ENCODE assay signal across 16 cellular contexts in genomic region chr3:126023390-126023789, GRCh38. TPM values are rescaled to one million over a fixed set of nuclear protein-coding genes. Genes with fewer than 3 reads are reported as not detected.
"Had no signal": no experiment of that assay in that cellular context is flagged by ENCODE, and none has a peak within 500 bp of the region (broad histone marks: within the 10 kb centered on the region; RNA-seq: fewer than 3 reads in every experiment).

No MANE protein-coding gene starts in this region.

- H3K4me3 ChIP-seq: heart left ventricle, right atrium auricular region, tibial nerve had no signal

- H3K36me3 ChIP-seq: neutrophil had no signal

- H3K27ac ChIP-seq: heart left ventricle, neutrophil, right atrium auricular region, tibial nerve had no signal

- H3K9me3 ChIP-seq: neutrophil had no signal

- H3K27me3 ChIP-seq: heart left ventricle, neutrophil, right atrium auricular region, tibial nerve had no signal

- ATAC-seq: activated CD4-positive, alpha-beta T cell treated with anti-CD3 and anti-CD28 coated beads for 36 hours; activated CD8-positive, alpha-beta T cell treated with anti-CD3 and anti-CD28 coated beads, Interleukin-2, amount 10 ng/mL, durations not matched to agents 7 days and 5 days; heart left ventricle; T-cell had no signal

- H3K4me1 ChIP-seq: heart left ventricle, right atrium auricular region, tibial nerve had no signal

- DNase-seq: activated CD4-positive, alpha-beta T cell treated with anti-CD3 and anti-CD28 coated beads for 36 hours; activated CD8-positive, alpha-beta T cell treated with anti-CD3 and anti-CD28 coated beads, Interleukin-2, amount 10 ng/mL, durations not matched to agents 7 days and 5 days; activated naive CD4-positive, alpha-beta T cell treated with Interleukin-2 at 50 U/mL for 16 hours; foreskin melanocyte; heart left ventricle; posterior cingulate gyrus; small intestine; T-cell; T1000 had no signal

RNA-seq across cellular contexts. Expression of gene ROPN1B, which starts 54.4 kb away (rescaled TPM):
- total RNA-seq: activated CD4-positive, alpha-beta T cell treated with anti-CD3 and anti-CD28 coated beads for 36 hours; activated CD8-positive, alpha-beta T cell treated with anti-CD3 and anti-CD28 coated beads, Interleukin-2, amount 10 ng/mL, durations not matched to agents 7 days and 5 days; astrocyte; endothelial cell of umbilical vein; kidney epithelial cell; mesothelial cell of epicardium; T-cell had no signal
- polyA plus RNA-seq: endothelial cell of umbilical vein had no signal
